In the genomic region with DNA sequence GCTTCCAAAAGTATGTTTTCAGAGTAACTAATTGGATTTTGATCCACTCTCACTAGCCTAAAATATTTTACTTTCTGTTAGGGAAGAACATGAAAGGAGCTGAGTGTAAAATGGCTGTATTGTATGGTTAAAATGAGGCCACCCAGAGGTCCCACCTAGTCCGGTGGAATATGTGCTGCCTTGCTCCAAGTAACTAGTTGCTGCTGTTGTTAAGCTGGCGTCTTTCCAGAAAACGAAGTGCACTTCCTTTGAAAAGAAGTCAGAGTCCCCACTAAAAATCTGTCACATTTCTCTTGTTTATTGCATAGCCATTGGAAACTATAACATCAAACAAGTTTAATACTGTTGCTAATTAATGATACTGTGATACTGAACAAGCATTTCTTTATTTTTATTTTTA, we compare ENCODE assay signal across 9 cellular contexts. TPM values are rescaled to one million over a fixed set of nuclear protein-coding genes. Genes with fewer than 3 reads are reported as not detected.
DNase-seq lines count a peak whose midpoint lies in the region; ATAC-seq and TF ChIP-seq lines count a peak whose summit lies in the region.
"Had no signal": no experiment of that assay in that cellular context is flagged by ENCODE, and none has a peak within 500 bp of the region (broad histone marks: within the 10 kb centered on the region; RNA-seq: fewer than 3 reads in every experiment).

No MANE protein-coding gene starts in this region.

- peak overlapping the region; percentile 69 for H3K27ac ChIP-seq in A673 (ENCODE audit: low read depth, low read length, poor library complexity, severe bottlenecking)
- no peak overlapping the region for H3K27ac ChIP-seq in WERI-Rb-1
- H3K27ac ChIP-seq in CD4-positive, alpha-beta memory T cell (ENCODE audit: low read depth, low read length): no peak overlapping the region

- BruUV-seq in A673 (replicated peaks; lab: Mats Ljungman, UMichigan): no TSS peak

- H3K4me1 Mint-ChIP-seq in activated naive CD8-positive, alpha-beta T cell treated with anti-CD3 and anti-CD28 coated beads, Interleukin-2, amount 50 U/mL, for 24 hours: peaks cover 44% of the 10 kb centered on the region
- H3K4me1 Mint-ChIP-seq in CD4-positive, alpha-beta memory T cell: peaks cover 21 to 47% (median 30%) of the 10 kb centered on the region in 4 donors

- peaks cover 18% of the 10 kb centered on the region for H3K4me1 ChIP-seq in A673 (ENCODE audit: insufficient read depth, low read length, poor library complexity, severe bottlenecking)
- H3K4me1 ChIP-seq in CD4-positive, alpha-beta memory T cell (ENCODE audit: insufficient read depth, low read length): peaks cover 19% of the 10 kb centered on the region

- CTCF ChIA-PET in A673 (lab: Charles Lee): no interaction called here
- CTCF ChIA-PET in CD4-positive, alpha-beta memory T cell (lab: Charles Lee; ENCODE audit: partially characterized antibody): interaction anchor here (0.9 kb wide), 1 partner anchor 11 kb away, joined by 4 read pairs; no protein-coding TSS in a partner anchor

- no peaks in the 10 kb centered on the region for H3K27me3 Mint-ChIP-seq in activated naive CD8-positive, alpha-beta T cell treated with anti-CD3 and anti-CD28 coated beads, Interleukin-2, amount 50 U/mL, for 24 hours
- H3K27me3 Mint-ChIP-seq in CD4-positive, alpha-beta memory T cell: no peaks in the 10 kb centered on the region

- H3K36me3 Mint-ChIP-seq in activated naive CD8-positive, alpha-beta T cell treated with anti-CD3 and anti-CD28 coated beads, Interleukin-2, amount 50 U/mL, for 24 hours (ENCODE audit: low read depth): peaks cover 14% of the 10 kb centered on the region
- H3K36me3 Mint-ChIP-seq in CD4-positive, alpha-beta memory T cell: peaks cover 0 to 1% of the 10 kb centered on the region in 2 donors

- H3K4me3 Mint-ChIP-seq in activated naive CD8-positive, alpha-beta T cell treated with anti-CD3 and anti-CD28 coated beads, Interleukin-2, amount 50 U/mL, for 24 hours: peak overlapping the region; percentile 6
- peak overlapping the region in 1 of 8 donors; percentile 24 for H3K4me3 Mint-ChIP-seq in CD4-positive, alpha-beta memory T cell

- no peak for TF ChIP-seq CTCF in A673 (conservative IDR thresholded peaks at IDR 0.05; ENCODE audit: low read depth, low read length)
- TF ChIP-seq CTCF in WERI-Rb-1 (IDR thresholded peaks at IDR 0.05; ENCODE audit: low read depth, low read length): no peak

- no peaks in the 10 kb centered on the region for H3K9me3 ChIP-seq in A673 (ENCODE audit: low read depth, low read length, poor library complexity, severe bottlenecking)
- no peaks in the 10 kb centered on the region for H3K9me3 ChIP-seq in WERI-Rb-1 (ENCODE audit: severe bottlenecking)
- H3K9me3 ChIP-seq in CD4-positive, alpha-beta memory T cell (ENCODE audit: control insufficient read depth in 1 of 2, low read length in 2 of 2): no peaks in the 10 kb centered on the region

- no peaks in the 10 kb centered on the region for H3K36me3 ChIP-seq in A673 (ENCODE audit: insufficient read depth, low read length, poor library complexity, severe bottlenecking)
- H3K36me3 ChIP-seq in WERI-Rb-1: no peaks in the 10 kb centered on the region; the same call in 1 of the 2 replicates
- no peaks in the 10 kb centered on the region for H3K36me3 ChIP-seq in CD4-positive, alpha-beta memory T cell (ENCODE audit: insufficient read depth, low read length)

- H3K27ac Mint-ChIP-seq in activated naive CD8-positive, alpha-beta T cell treated with anti-CD3 and anti-CD28 coated beads, Interleukin-2, amount 50 U/mL, for 24 hours: no peak overlapping the region
- peak overlapping the region in 3 of 7 donors; percentile 19 to 73 (median 27) for H3K27ac Mint-ChIP-seq in CD4-positive, alpha-beta memory T cell

- H3K27me3 ChIP-seq in A673 (replicated peaks; ENCODE audit: insufficient read depth, low read depth, low read length, poor library complexity) (no peaks in the 10 kb centered on the region), WERI-Rb-1 (ENCODE audit: insufficient read depth, low read depth, severe bottlenecking) (no peaks in the 10 kb centered on the region)
- no peaks in the 10 kb centered on the region for H3K27me3 ChIP-seq in CD4-positive, alpha-beta memory T cell (ENCODE audit: insufficient read depth, low read length)

- no peak for ATAC-seq in activated naive CD8-positive, alpha-beta T cell treated with anti-CD3 and anti-CD28 coated beads, Interleukin-2, amount 50 U/mL, for 24 hours
- ATAC-seq in GM21576 (IDR thresholded peaks at IDR 0.05; ENCODE audit: unreplicated experiment) (no peak), GM19324 (IDR thresholded peaks at IDR 0.05; ENCODE audit: low FRiP score, unreplicated experiment) (no peak)

- POLR2A ChIA-PET in A673 (lab: Charles Lee; ENCODE audit: low non-redundant PET): interaction anchor here (0.6 to 1.0 kb wide), 2 partner anchors 17 to 308 kb away, joined by 3 to 10 read pairs; no protein-coding TSS in a partner anchor
- POLR2A ChIA-PET in CD4-positive, alpha-beta memory T cell (lab: Charles Lee; ENCODE audit: partially characterized antibody): no interaction called here

- peak; percentile 80 for DNase-seq in A673 (ENCODE audit: low spot score)
- peak; percentile 52 for DNase-seq in EL
- no peak for DNase-seq in activated naive CD8-positive, alpha-beta T cell treated with anti-CD3 and anti-CD28 coated beads, Interleukin-2, amount 50 U/mL, for 24 hours
- peak; percentile 47 for DNase-seq in kidney tubule cell (ENCODE audit: low spot score)
- no peak for DNase-seq in WERI-Rb-1
- DNase-seq in CD4-positive, alpha-beta memory T cell: no peak
- DNase-seq: NCI-H524 had no signal

- intact Hi-C loops in A673 (cut with micrococcal nuclease; ENCODE audit: unreplicated experiment): no loop called here
- intact Hi-C loops in CD4-positive, alpha-beta memory T cell (cut with micrococcal nuclease): no loop called here

- no peaks in the 10 kb centered on the region for H3K9me3 Mint-ChIP-seq in activated naive CD8-positive, alpha-beta T cell treated with anti-CD3 and anti-CD28 coated beads, Interleukin-2, amount 50 U/mL, for 24 hours
- H3K9me3 Mint-ChIP-seq in CD4-positive, alpha-beta memory T cell: no peaks in the 10 kb centered on the region

- H3K4me3 ChIP-seq in A673 (ENCODE audit: low read depth, low read length, poor library complexity, severe bottlenecking) (peak overlapping the region; percentile 9), WERI-Rb-1 (ENCODE audit: low read depth, low read length) (no peak overlapping the region)
- H3K4me3 ChIP-seq in CD4-positive, alpha-beta memory T cell (ENCODE audit: low read length in 2 of 2): no peak overlapping the region

RNA-seq across cellular contexts. Expression of a gene that starts 3.2 kb away (rescaled TPM):
- 14.1 and 15.0 TPM in 2 replicates for total RNA-seq in A673 (2021)
- 1 to 10 TPM; 2.5 to 3.1 TPM for total RNA-seq in CD4-positive, alpha-beta memory T cell
- polyA plus RNA-seq in CD4-positive, alpha-beta memory T cell: 1 to 10 TPM; 4.2 to 5.4 TPM

RNA-seq across cellular contexts. Expression of a gene that starts 46.3 kb away (rescaled TPM):
- total RNA-seq in A673 (2021): 46.5 and 49.0 TPM in 2 replicates
- 10 to 100 TPM; 11.2 to 12.9 TPM for total RNA-seq in CD4-positive, alpha-beta memory T cell
- 1 to 10 TPM in 1 of 2 donors, under 1 TPM in 1; 0.41 to 3.5 TPM for polyA plus RNA-seq in CD4-positive, alpha-beta memory T cell

Comparison
In these comparisons a context has a peak if more than half of its experiments do, and no peak if none do; other contexts are left out.
1. DNase-seq: peak in A673 (single experiment), EL (single experiment) and kidney tubule cell (single experiment); none in activated naive CD8-positive, alpha-beta T cell treated with anti-CD3 and anti-CD28 coated beads, Interleukin-2, amount 50 U/mL, for 24 hours (single experiment), WERI-Rb-1 (single experiment) and CD4-positive, alpha-beta memory T cell (0 of 5).